In the genomic region with DNA sequence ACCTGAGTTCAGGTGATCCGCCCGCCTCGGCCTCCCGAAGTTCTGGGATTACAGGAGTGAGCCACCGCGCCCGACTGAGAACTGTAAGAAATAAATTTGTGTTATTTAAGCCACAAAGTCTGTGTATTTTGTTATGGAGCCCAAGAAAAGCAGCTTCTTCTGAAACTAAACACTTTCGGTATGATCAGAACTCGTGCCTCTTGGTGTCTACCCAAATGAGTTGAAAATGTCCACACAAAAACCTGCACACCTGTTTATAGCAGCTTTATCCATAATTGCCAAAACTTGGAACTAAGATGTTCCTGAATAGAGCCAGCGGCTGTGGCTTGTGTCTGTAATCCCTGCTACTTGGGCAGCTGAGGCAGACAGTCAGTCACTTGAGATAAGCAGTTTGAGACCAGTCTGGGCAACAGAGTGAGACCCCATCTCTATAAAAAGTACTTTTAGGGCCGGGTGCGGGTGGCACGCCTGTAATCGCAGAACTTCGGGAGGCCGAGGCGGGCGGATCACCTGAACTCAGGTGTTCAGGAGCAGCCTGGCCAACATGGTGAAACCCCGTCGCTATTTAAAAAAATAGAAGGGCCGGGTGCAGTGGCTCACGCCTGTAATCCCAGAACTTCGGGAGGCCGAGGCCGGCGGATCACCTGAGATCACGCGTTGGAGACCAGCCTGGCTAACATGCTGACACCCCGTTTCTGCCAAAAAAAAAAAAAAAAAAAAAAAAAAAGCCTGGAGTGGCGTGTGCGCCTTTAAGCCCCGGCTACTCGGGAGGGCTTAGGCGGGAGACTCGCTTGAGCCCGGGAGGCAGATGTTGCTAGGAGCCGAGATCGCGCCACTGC, we compare ENCODE assay signal across 8 cellular contexts. TPM values are rescaled to one million over a fixed set of nuclear protein-coding genes. Genes with fewer than 3 reads are reported as not detected.
A peak's percentile ranks its signal among the peaks of the same experiment; 100 is the strongest.
DNase-seq lines count a peak whose midpoint lies in the region; ATAC-seq, FAIRE-seq and TF ChIP-seq lines count a peak whose summit lies in the region.
"Not testable (repeated sequence)": the region's sequence is repeated elsewhere in the genome, so short reads cannot be mapped to it uniquely, and the experiment has no call there.

No MANE protein-coding gene starts in this region.

- CTCF ChIA-PET in A549 (lab: Yijun Ruan, JAX); activated CD8-positive, alpha-beta T cell treated with anti-CD3 and anti-CD28 coated beads, Interleukin-2, amount 10 ng/mL, durations not matched to agents 7 days and 5 days (lab: Charles Lee): not testable (repeated sequence)

- H3K9me3 ChIP-seq in A549, result not testable (repeated sequence)

- not testable (repeated sequence) for H3K4me3 ChIP-seq in A549

- not testable (repeated sequence) for H3K4me1 ChIP-seq in A549

- not testable (repeated sequence) for H3K9me3 Mint-ChIP-seq in activated CD8-positive, alpha-beta T cell treated with anti-CD3 and anti-CD28 coated beads, Interleukin-2, amount 10 ng/mL, durations not matched to agents 7 days and 5 days (ENCODE audit: insufficient read depth); natural killer cell treated with Interleukin-12 subunit alpha and Interleukin-12 subunit beta and Interleukin-15 and Interleukin-18, amount 100 ng/mL, for 72 hours

- TF ChIP-seq POLR2A in A549 (IDR thresholded peaks at IDR 0.05; ENCODE audit: low read length), result not testable (repeated sequence)

- not testable (repeated sequence) for FAIRE-seq in A549 (lab: Jason Lieb, UNC)

- not testable (repeated sequence) for TF ChIP-seq RAD21 in A549 (conservative IDR thresholded peaks at IDR 0.05 in 1 of 2, IDR thresholded peaks at IDR 0.05 in 1 of 2)

- H3K4me2 ChIP-seq in A549, result not testable (repeated sequence)

- ATAC-seq in A549, result peak; percentile 91 to 97
- peak; percentile 51 for ATAC-seq in GM18873 (IDR thresholded peaks at IDR 0.05; ENCODE audit: low FRiP score, unreplicated experiment)
- peak; percentile 52 for ATAC-seq in GM21576 (IDR thresholded peaks at IDR 0.05; ENCODE audit: unreplicated experiment)
- peak; percentile 54 for ATAC-seq in HG02938 (IDR thresholded peaks at IDR 0.05; ENCODE audit: unreplicated experiment)
- peak; percentile 59 for ATAC-seq in HG03378 (IDR thresholded peaks at IDR 0.05; ENCODE audit: unreplicated experiment)
- ATAC-seq in activated CD8-positive, alpha-beta T cell treated with anti-CD3 and anti-CD28 coated beads, Interleukin-2, amount 10 ng/mL, durations not matched to agents 7 days and 5 days, result peak; percentile 85
- ATAC-seq in Right ventricle myocardium superior (ENCODE audit: poor library complexity), result peak; percentile 93
- peak; percentile 89 to 94 for ATAC-seq in natural killer cell treated with Interleukin-12 subunit alpha and Interleukin-12 subunit beta and Interleukin-15 and Interleukin-18, amount 100 ng/mL, for 72 hours

- H3K4me1 Mint-ChIP-seq in activated CD8-positive, alpha-beta T cell treated with anti-CD3 and anti-CD28 coated beads, Interleukin-2, amount 10 ng/mL, durations not matched to agents 7 days and 5 days (ENCODE audit: low read depth); natural killer cell treated with Interleukin-12 subunit alpha and Interleukin-12 subunit beta and Interleukin-15 and Interleukin-18, amount 100 ng/mL, for 72 hours (ENCODE audit: low read depth in 2 of 2): not testable (repeated sequence)

- H3K27ac ChIP-seq in A549, result not testable (repeated sequence)

- WGBS in A549 (ENCODE audit: missing lambda C conversion rate), result no CpG with 5 or more reads among the region's 39 CpGs

- POLR2A ChIA-PET in A549 (lab: Yijun Ruan, JAX); activated CD8-positive, alpha-beta T cell treated with anti-CD3 and anti-CD28 coated beads, Interleukin-2, amount 10 ng/mL, durations not matched to agents 7 days and 5 days (lab: Charles Lee): not testable (repeated sequence)

- intact Hi-C loops in Right ventricle myocardium superior (cut with DNase I), result not testable (repeated sequence)

- not testable (repeated sequence) for H3K27ac Mint-ChIP-seq in activated CD8-positive, alpha-beta T cell treated with anti-CD3 and anti-CD28 coated beads, Interleukin-2, amount 10 ng/mL, durations not matched to agents 7 days and 5 days; natural killer cell treated with Interleukin-12 subunit alpha and Interleukin-12 subunit beta and Interleukin-15 and Interleukin-18, amount 100 ng/mL, for 72 hours

- TF ChIP-seq EP300 in A549 (IDR thresholded peaks at IDR 0.05), result not testable (repeated sequence)

- H3K36me3 Mint-ChIP-seq in activated CD8-positive, alpha-beta T cell treated with anti-CD3 and anti-CD28 coated beads, Interleukin-2, amount 10 ng/mL, durations not matched to agents 7 days and 5 days (ENCODE audit: low read depth); natural killer cell treated with Interleukin-12 subunit alpha and Interleukin-12 subunit beta and Interleukin-15 and Interleukin-18, amount 100 ng/mL, for 72 hours: not testable (repeated sequence)

- not testable (repeated sequence) for DNase-seq in A549 (ENCODE audit: low read depth in 1 of 2, low spot score in 1 of 2); activated CD8-positive, alpha-beta T cell treated with anti-CD3 and anti-CD28 coated beads, Interleukin-2, amount 10 ng/mL, durations not matched to agents 7 days and 5 days; Right ventricle myocardium superior; natural killer cell treated with Interleukin-12 subunit alpha and Interleukin-12 subunit beta and Interleukin-15 and Interleukin-18, amount 100 ng/mL, for 72 hours (ENCODE audit: low spot score)

- H3K27me3 Mint-ChIP-seq in activated CD8-positive, alpha-beta T cell treated with anti-CD3 and anti-CD28 coated beads, Interleukin-2, amount 10 ng/mL, durations not matched to agents 7 days and 5 days (ENCODE audit: low read depth); natural killer cell treated with Interleukin-12 subunit alpha and Interleukin-12 subunit beta and Interleukin-15 and Interleukin-18, amount 100 ng/mL, for 72 hours: not testable (repeated sequence)

- not testable (repeated sequence) for TF ChIP-seq CTCF in A549 (IDR thresholded peaks at IDR 0.05)

- H3K4me3 Mint-ChIP-seq in activated CD8-positive, alpha-beta T cell treated with anti-CD3 and anti-CD28 coated beads, Interleukin-2, amount 10 ng/mL, durations not matched to agents 7 days and 5 days; natural killer cell treated with Interleukin-12 subunit alpha and Interleukin-12 subunit beta and Interleukin-15 and Interleukin-18, amount 100 ng/mL, for 72 hours: not testable (repeated sequence)

RNA-seq across cellular contexts. Expression of gene EPN2, which starts 48.1 kb away (rescaled TPM):
- polyA plus RNA-seq in A549 (2011; rRNA removed) (32.7 and 33.8 TPM in 2 replicates), A549 (2017; fragmentation: RNase III; extraction: RNeasy Plus Mini Kit Qiagen cat#74134 plus additional on column Dnase treatment) (30.5 to 33.0 TPM (median 32.1 TPM) in 3 replicates)
- polyA plus RNA-seq in A549 (2012; cell fraction: cytosol; rRNA removed), result 35.3 and 39.9 TPM in 2 replicates
- polyA plus RNA-seq in A549 (2012; cell fraction: nucleus; rRNA removed), result 77.1 and 85.8 TPM in 2 replicates
- polyA minus RNA-seq in A549 (2011; rRNA and poly(A)+ RNA removed), result 49.3 and 49.5 TPM in 2 replicates
- total RNA-seq in activated CD8-positive, alpha-beta T cell treated with anti-CD3 and anti-CD28 coated beads, Interleukin-2, amount 10 ng/mL, durations not matched to agents 7 days and 5 days, result 1 to 10 TPM; 2.8 to 3.1 TPM
- total RNA-seq in Right ventricle myocardium superior, result 91.0 TPM
- total RNA-seq in natural killer cell treated with Interleukin-12 subunit alpha and Interleukin-12 subunit beta and Interleukin-15 and Interleukin-18, amount 100 ng/mL, for 72 hours, result 10 to 100 TPM in 1 of 2 donors, 1 to 10 TPM in 1; 1.5 to 20.3 TPM
